27 cellular contexts compared by ENCODE assay signal in genomic region chr13:70889163-70889562, GRCh38.
"Had no signal": no experiment of that assay in that cellular context is flagged by ENCODE, and none has a peak within 500 bp of the region (broad histone marks: within the 10 kb centered on the region; RNA-seq: fewer than 3 reads in every experiment).

No MANE protein-coding gene starts in this region.

- H3K27ac ChIP-seq: ascending aorta, breast epithelium, cardiac muscle cell, colonic mucosa, epithelial cell of prostate, esophagus squamous epithelium, gastroesophageal sphincter, heart right ventricle had no signal

- DNase-seq: activated CD4-positive, alpha-beta memory T cell treated with anti-CD3 and anti-CD28 coated beads for 36 hours; activated CD4-positive, alpha-beta T cell treated with anti-CD3 and anti-CD28 coated beads for 36 hours; activated CD4-positive, alpha-beta T cell treated with anti-CD3 and anti-CD28 coated beads, Interleukin-2, amount 10 ng/mL, durations not matched to agents 24 days and 14 days; activated CD4-positive, CD25-positive, alpha-beta regulatory T cell; activated CD4-positive, CD25-positive, alpha-beta regulatory T cell treated with anti-CD3 and anti-CD28 coated beads, Interleukin-2, amount 50 U/mL, for 72 hours; activated CD8-positive, alpha-beta memory T cell treated with anti-CD3 and anti-CD28 coated beads, Interleukin-2, amount 50 U/mL, for 48 hours; activated gamma-delta T cell; activated naive CD4-positive, alpha-beta T cell; activated naive CD4-positive, alpha-beta T cell treated with anti-CD3 and anti-CD28 coated beads, Interleukin-2, amount 10 ng/mL, durations not matched to agents 7 days and 5 days; activated naive CD8-positive, alpha-beta T cell treated with anti-CD3 and anti-CD28 coated beads, Interleukin-2, amount 10 ng/mL, durations not matched to agents 7 days and 5 days; activated T-cell treated with anti-CD3 and anti-CD28 coated beads for 4 hours; activated T-cell treated with anti-CD3 and anti-CD28 coated beads, Interleukin-2, amount 50 U/mL, for 24 hours; activated T-cell treated with anti-CD3 and anti-CD28 coated beads, Interleukin-2, amount 50 U/mL, for 72 hours; central memory CD4-positive, alpha-beta T cell; cerebellar nuclear complex; colonic mucosa; effector CD8-positive, alpha-beta T cell; esophagus squamous epithelium; foreskin melanocyte; heart right ventricle; T-helper 2 cell had no signal

- H3K4me3 ChIP-seq: ascending aorta, breast epithelium, cardiac muscle cell, colonic mucosa, esophagus squamous epithelium, gastroesophageal sphincter, heart right ventricle had no signal

- H3K27me3 ChIP-seq: ascending aorta, breast epithelium, cardiac muscle cell, colonic mucosa, esophagus squamous epithelium, gastroesophageal sphincter, heart right ventricle had no signal

- H3K4me1 ChIP-seq: ascending aorta, breast epithelium, colonic mucosa, esophagus squamous epithelium, gastroesophageal sphincter, heart right ventricle had no signal

- H3K36me3 ChIP-seq: ascending aorta, breast epithelium, cardiac muscle cell, colonic mucosa, esophagus squamous epithelium, gastroesophageal sphincter, heart right ventricle had no signal

- H3K9me3 ChIP-seq: ascending aorta, breast epithelium, colonic mucosa, esophagus squamous epithelium, gastroesophageal sphincter had no signal

- ATAC-seq: activated CD4-positive, alpha-beta T cell treated with anti-CD3 and anti-CD28 coated beads for 36 hours; activated naive CD4-positive, alpha-beta T cell treated with anti-CD3 and anti-CD28 coated beads, Interleukin-2, amount 50 U/mL, for 72 hours; activated T-cell treated with anti-CD3 and anti-CD28 coated beads, Interleukin-2, amount 50 U/mL, for 72 hours; gastroesophageal sphincter; heart right ventricle had no signal
